In the genomic region with DNA sequence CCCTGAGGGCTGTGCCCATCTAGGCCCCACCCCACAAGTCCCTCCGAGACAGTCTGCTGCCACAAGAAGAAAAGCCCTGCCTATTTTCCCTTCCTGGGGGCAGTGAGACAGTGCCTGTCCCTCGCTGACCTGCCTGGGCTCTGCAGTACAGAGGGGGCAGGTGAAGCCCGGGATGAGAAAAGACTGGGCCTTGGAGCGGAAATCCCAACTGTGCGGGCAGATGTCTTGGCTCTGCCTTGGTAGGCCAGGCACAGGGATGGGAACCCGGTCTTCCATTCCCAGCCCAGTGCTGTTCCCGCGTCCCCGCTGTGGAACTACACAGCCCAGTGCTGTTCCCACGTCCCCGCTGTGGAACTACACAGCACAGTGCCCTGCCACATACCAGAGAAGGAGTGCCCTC, we compare ENCODE assay signal across 12 cellular contexts. TPM values are rescaled to one million over a fixed set of nuclear protein-coding genes. Genes with fewer than 3 reads are reported as not detected.
"Had no signal": no experiment of that assay in that cellular context is flagged by ENCODE, and none has a peak within 500 bp of the region (broad histone marks: within the 10 kb centered on the region; RNA-seq: fewer than 3 reads in every experiment).

No MANE protein-coding gene starts in this region.

- ATAC-seq: HCT116, HepG2, K562 had no signal

- H3K4me3 ChIP-seq: GM23248, HAP-1, K562 had no signal

- DNase-seq: GM23248, GOT3, H7, HFFc6, KG1 had no signal

- H3K36me3 ChIP-seq: HAP-1 had no signal

- H3K4me1 ChIP-seq: HAP-1 had no signal

- H3K27ac ChIP-seq: GM23248, HL-60 had no signal

- H3K27ac Mint-ChIP-seq: HFFc6 had no signal

- H3K9me3 ChIP-seq: HAP-1 had no signal

- H3K4me3 Mint-ChIP-seq: HFFc6 had no signal

- H3K9me3 Mint-ChIP-seq: HFFc6 had no signal

RNA-seq across cellular contexts. Expression of gene NXPH4, which starts 12.8 kb away (rescaled TPM):
- total RNA-seq: HepG2 had no signal

RNA-seq across cellular contexts. Expression of gene STAC3, which starts 47.2 kb away (rescaled TPM):
- total RNA-seq: H4 had no signal

RNA-seq across cellular contexts. Expression of gene LRP1-AS, which starts 56.4 kb away (rescaled TPM):
- total RNA-seq: GM23248, H4, H7, HepG2, HFFc6, HT1080, K562 had no signal
- polyA plus RNA-seq: K562 had no signal
